ENCODE assay signal across 9 cellular contexts in genomic region chr10:30151581-30152389, GRCh38.
DNase-seq lines count a peak whose midpoint lies in the region; ATAC-seq, FAIRE-seq and TF ChIP-seq lines count a peak whose summit lies in the region.
"Had no signal": no experiment of that assay in that cellular context is flagged by ENCODE, and none has a peak within 500 bp of the region (broad histone marks: within the 10 kb centered on the region; RNA-seq: fewer than 3 reads in every experiment).

No MANE protein-coding gene starts in this region.

- CTCF ChIA-PET in endothelial cell of umbilical vein (lab: Charles Lee): interaction anchor here (1.2 to 1.3 kb wide), 2 partner anchors 17 to 36 kb away, joined by 3 read pairs; no protein-coding TSS in a partner anchor

- no peaks in the 10 kb centered on the region for H3K9me3 ChIP-seq in endothelial cell of umbilical vein (replicated peaks; ENCODE audit: control insufficient read depth, insufficient read depth, low read length)
- H3K9me3 ChIP-seq in Karpas-422 (ENCODE audit: low read length): no peaks in the 10 kb centered on the region

- H3K4me1 Mint-ChIP-seq in GM23338: peaks cover 8% of the 10 kb centered on the region
- H3K4me1 Mint-ChIP-seq: activated B cell treated with CpG ODN at 0.5 μM for 24 hours had no signal

- FAIRE-seq in endothelial cell of umbilical vein (lab: Jason Lieb, UNC): no peak

- H3K27ac Mint-ChIP-seq in GM23338: peak overlapping the region; percentile 71; the same call in 1 of the 2 replicates
- H3K27ac Mint-ChIP-seq: activated B cell treated with CpG ODN at 0.5 μM for 24 hours had no signal

- TF ChIP-seq CTCF in GM23338 (conservative IDR thresholded peaks at IDR 0.05; ENCODE audit: low read depth in 2 of 2) (no peak), endothelial cell of umbilical vein (IDR thresholded peaks at IDR 0.05; ENCODE audit: extremely low read depth in 1 of 2, insufficient read depth in 1 of 2, low read depth in 1 of 2, low read length in 2 of 2) (no peak)

- no peak overlapping the region for H3K4me3 ChIP-seq in GM23338
- no peak overlapping the region for H3K4me3 ChIP-seq in endothelial cell of umbilical vein (replicated peaks in 1 of 3; ENCODE audit: insufficient read depth in 1 of 3, low read depth in 1 of 3, low read length in 3 of 3)
- no peak overlapping the region for H3K4me3 ChIP-seq in Karpas-422 (ENCODE audit: low read length)

- H3K4me1 ChIP-seq in GM23338 (ENCODE audit: insufficient read depth) (peaks cover 6% of the 10 kb centered on the region; the same call in 1 of the 2 replicates), endothelial cell of umbilical vein (ENCODE audit: control insufficient read depth, extremely low read depth, insufficient read depth, low read length) (peaks cover 16% of the 10 kb centered on the region), Karpas-422 (ENCODE audit: low read length) (no peaks in the 10 kb centered on the region)

- no peaks in the 10 kb centered on the region for H4K20me1 ChIP-seq in GM23338 (replicated peaks; ENCODE audit: insufficient read depth)
- H4K20me1 ChIP-seq in endothelial cell of umbilical vein (replicated peaks; ENCODE audit: control insufficient read depth, extremely low read depth, insufficient read depth, low read length): no peaks in the 10 kb centered on the region
- no peaks in the 10 kb centered on the region for H4K20me1 ChIP-seq in Karpas-422 (ENCODE audit: insufficient read depth, low read depth, low read length)

- intact Hi-C loops in endothelial cell of umbilical vein (cut with micrococcal nuclease): no loop called here

- ATAC-seq in GM23338 (peak; percentile 72), left lobe of liver (no peak), GM21447 (IDR thresholded peaks at IDR 0.05; ENCODE audit: unreplicated experiment) (no peak)

- no peak overlapping the region for H3K4me3 Mint-ChIP-seq in GM23338
- H3K4me3 Mint-ChIP-seq: activated B cell treated with CpG ODN at 0.5 μM for 24 hours had no signal

- no peaks in the 10 kb centered on the region for H3K27me3 Mint-ChIP-seq in GM23338 (ENCODE audit: insufficient read depth, low read depth, poor library complexity)

- peak overlapping the region; percentile 85; the same call in 1 of the 2 replicates for H2AFZ ChIP-seq in GM23338
- H2AFZ ChIP-seq in endothelial cell of umbilical vein (ENCODE audit: low read depth, low read length): no peak overlapping the region
- no peak overlapping the region for H2AFZ ChIP-seq in Karpas-422 (ENCODE audit: low read length)

- POLR2A ChIA-PET in endothelial cell of umbilical vein (lab: Charles Lee): no interaction called here

- H3K9ac ChIP-seq in endothelial cell of umbilical vein (replicated peaks; ENCODE audit: extremely low read depth, insufficient read depth, low read length) (no peak overlapping the region), Karpas-422 (ENCODE audit: low read length) (no peak overlapping the region)

- H3K79me2 ChIP-seq in GM23338 (replicated peaks; ENCODE audit: insufficient read depth) (no peaks in the 10 kb centered on the region), endothelial cell of umbilical vein (ENCODE audit: control insufficient read depth, insufficient read depth, low read length) (no peaks in the 10 kb centered on the region), Karpas-422 (ENCODE audit: low read length) (no peaks in the 10 kb centered on the region)

- no peaks in the 10 kb centered on the region for H3K9me1 ChIP-seq in endothelial cell of umbilical vein (replicated peaks; ENCODE audit: control insufficient read depth, extremely low read depth, insufficient read depth, low read length)

- H3K4me2 ChIP-seq in GM23338 (no peak overlapping the region), endothelial cell of umbilical vein (ENCODE audit: insufficient read depth, low read length) (no peak overlapping the region), Karpas-422 (ENCODE audit: low read depth, low read length, poor library complexity, severe bottlenecking) (no peak overlapping the region)

- H3K9me3 Mint-ChIP-seq in GM23338: no peaks in the 10 kb centered on the region; the same call in 2 of the 3 replicates
- H3K9me3 Mint-ChIP-seq: activated B cell treated with CpG ODN at 0.5 μM for 24 hours had no signal

- dilution Hi-C loops in endothelial cell of umbilical vein (cut with MboI; ENCODE audit: extremely low pct_ligation_motif_present, low sequenced_read_pairs): no loop called here

- H3K36me3 ChIP-seq in GM23338 (ENCODE audit: insufficient read depth) (no peaks in the 10 kb centered on the region), endothelial cell of umbilical vein (ENCODE audit: control insufficient read depth in 2 of 2, extremely low read depth in 1 of 2, insufficient read depth in 2 of 2, low read length in 2 of 2) (no peaks in the 10 kb centered on the region), Karpas-422 (ENCODE audit: insufficient read depth, low read length) (no peaks in the 10 kb centered on the region)

- no peaks in the 10 kb centered on the region for H3F3A ChIP-seq in GM23338 (replicated peaks; ENCODE audit: low read depth)

- no TSS peak for BruUV-seq in endothelial cell of umbilical vein (replicated peaks; lab: Mats Ljungman, UMichigan)

- H3K27me3 ChIP-seq in GM23338 (ENCODE audit: insufficient read depth): no peaks in the 10 kb centered on the region
- peaks cover 2 to 7% of the 10 kb centered on the region in 2 experiments for H3K27me3 ChIP-seq in endothelial cell of umbilical vein (ENCODE audit: control insufficient read depth in 2 of 2, insufficient read depth in 2 of 2, low read length in 2 of 2)
- no peaks in the 10 kb centered on the region for H3K27me3 ChIP-seq in Karpas-422 (ENCODE audit: low read length)

- H3K27ac ChIP-seq in GM23338 (ENCODE audit: low read depth): no peak overlapping the region
- H3K27ac ChIP-seq in endothelial cell of umbilical vein (ENCODE audit: insufficient read depth, low read depth, low read length): no peak overlapping the region
- H3K27ac ChIP-seq in Karpas-422 (ENCODE audit: low read length): no peak overlapping the region

- DNase-seq in GM23338 (ENCODE audit: low spot score) (peak; percentile 7), NOMO-1 treated with DMSO at 0.1 percent for 48 hours (lab: John Stamatoyannopoulos, UW; ENCODE audit: unreplicated experiment) (peak; percentile 67), endothelial cell of umbilical vein (ENCODE audit: low read depth, low spot score) (peak; percentile 14), renal cortical epithelial cell (ENCODE audit: low read depth) (peak; percentile 76), left lobe of liver (ENCODE audit: low spot score) (no peak), D341Med (ENCODE audit: low spot score) (no peak), Karpas-422 (no peak)
- DNase-seq: activated B cell treated with CpG ODN at 0.5 μM for 24 hours had no signal

- H3K9me2 ChIP-seq in GM23338 (ENCODE audit: insufficient read depth) (peaks cover 19% of the 10 kb centered on the region; the same call in 1 of the 2 replicates), Karpas-422 (replicated peaks; ENCODE audit: insufficient read depth, low read length) (no peaks in the 10 kb centered on the region)

- no peaks in the 10 kb centered on the region for H3K36me3 Mint-ChIP-seq in GM23338 (ENCODE audit: low read depth)

- TF ChIP-seq POLR2A in endothelial cell of umbilical vein (IDR thresholded peaks at IDR 0.05; ENCODE audit: low read depth, low read length): no peak

TF ChIP-seq in GM23338, 12 proteins besides CTCF, POLR2A, EP300 and RAD21 (continues in another document):
- no peak for TF ChIP-seq ZNF114 (CRISPR knock-in tag; IDR thresholded peaks at IDR 0.05)

TF ChIP-seq in endothelial cell of umbilical vein, 7 proteins besides CTCF, POLR2A, EP300 and RAD21:
- TF ChIP-seq POLR2AphosphoS5 (IDR thresholded peaks at IDR 0.05; ENCODE audit: insufficient read depth, low read depth, low read length) (no peak), FOS (IDR thresholded peaks at IDR 0.05; ENCODE audit: borderline replicate concordance, insufficient read depth, low read length) (no peak), JUN (IDR thresholded peaks at IDR 0.05; ENCODE audit: borderline replicate concordance, insufficient read depth, insufficient read length, low read depth) (no peak), MAX (IDR thresholded peaks at IDR 0.05; ENCODE audit: insufficient read depth, insufficient read length) (no peak), MYC (IDR thresholded peaks at IDR 0.05; ENCODE audit: low read depth, low read length) (no peak), GATA2 (IDR thresholded peaks at IDR 0.05; ENCODE audit: insufficient read depth, insufficient read length, low read depth, low read length) (no peak), EZH2 (IDR thresholded peaks at IDR 0.05; ENCODE audit: borderline replicate concordance, low read depth, low read length, severe bottlenecking) (no peak)

Comparison
In these comparisons a context has a peak if more than half of its experiments do, and no peak if none do; other contexts are left out.
1. DNase-seq: peak in GM23338 (single experiment), NOMO-1 treated with DMSO at 0.1 percent for 48 hours (single experiment), endothelial cell of umbilical vein (single experiment) and renal cortical epithelial cell (single experiment); none in left lobe of liver (single experiment), D341Med (single experiment) and Karpas-422 (single experiment).